Comparison of ENCODE assay signal across 8 cellular contexts in the genomic region with DNA sequence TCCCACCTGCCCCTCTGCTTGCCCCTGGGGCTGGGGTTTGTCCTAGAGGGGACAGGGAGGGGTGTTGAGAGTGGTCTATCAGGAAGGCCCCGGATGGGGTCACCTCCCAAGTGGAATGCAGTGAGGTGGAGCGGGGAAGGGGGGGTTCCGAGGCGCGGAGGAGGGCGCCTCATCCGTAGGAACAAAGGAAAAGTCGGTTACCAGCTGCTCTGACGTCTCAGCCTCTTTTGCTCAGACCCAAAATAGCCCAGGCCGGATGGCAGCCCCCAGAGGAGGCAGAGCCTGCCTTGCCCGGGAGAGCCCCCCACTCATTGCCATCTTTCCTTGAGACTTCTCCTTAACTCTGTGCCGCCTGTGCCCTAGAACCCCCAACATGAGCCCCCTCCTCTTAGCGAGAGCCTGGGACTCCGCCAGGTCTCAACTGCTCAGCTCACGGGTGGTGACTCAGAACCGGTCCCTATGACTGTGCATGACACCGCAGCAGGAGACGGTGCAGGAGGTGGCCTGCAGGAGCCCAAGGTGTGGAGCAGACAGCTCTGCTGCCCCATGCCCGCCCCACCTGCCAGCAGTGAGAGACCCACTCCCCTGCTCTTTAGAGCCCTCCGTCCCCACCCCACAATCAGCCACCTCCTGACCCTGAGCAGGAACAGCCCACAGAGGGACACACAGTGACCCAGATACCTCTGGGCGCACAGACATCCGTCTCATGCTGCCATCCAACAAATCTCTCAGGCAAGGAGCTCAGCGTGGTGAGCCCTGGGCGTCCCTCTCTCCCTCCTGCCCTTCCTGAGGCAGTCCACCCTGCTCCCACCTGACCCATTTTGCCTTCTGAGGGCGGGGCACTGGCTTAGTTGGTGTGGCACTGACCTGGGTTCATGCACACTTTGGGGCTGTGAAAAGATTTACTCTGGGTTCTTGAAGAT. TPM values are rescaled to one million over a fixed set of nuclear protein-coding genes. Genes with fewer than 3 reads are reported as not detected.
DNase-seq lines count a peak whose midpoint lies in the region; ATAC-seq, FAIRE-seq and TF ChIP-seq lines count a peak whose summit lies in the region.

No MANE protein-coding gene starts in this region.

- no peak for TF ChIP-seq EP300 in H1 (IDR thresholded peaks at IDR 0.05; ENCODE audit: borderline replicate concordance in 1 of 2, low read depth in 2 of 2, low read length in 2 of 2)

- no peaks in the 10 kb centered on the region; a peak in 1 of 8 replicates for H3K36me3 ChIP-seq in H1 (ENCODE audit: control insufficient read depth in 2 of 4, insufficient read depth in 4 of 4, low read length in 3 of 4)

- no peak overlapping the region for H4K91ac ChIP-seq in H1 (replicated peaks; ENCODE audit: insufficient read length, low read length)

- CTCF ChIA-PET in RWPE1 (lab: Yijun Ruan, JAX) (interaction anchor here (0.7 to 1.2 kb wide), 7 partner anchors 9 to 100 kb away, joined by 3 to 5 read pairs (median 3); no protein-coding TSS in a partner anchor), H1 (lab: Charles Lee; ENCODE audit: partially characterized antibody) (interaction anchor here (0.7 to 9.7 kb wide), 12 partner anchors 8 to 188 kb away, joined by 3 to 130 read pairs (median 4); a partner anchor contains a TSS)

- H2BK15ac ChIP-seq in H1 (ENCODE audit: low read length), result no peak overlapping the region

- no peak overlapping the region for H2BK12ac ChIP-seq in H1 (ENCODE audit: low read depth, low read length)

- no peak overlapping the region for H3K4ac ChIP-seq in H1 (replicated peaks; ENCODE audit: insufficient read length, low read depth, low read length)

- H3K27ac ChIP-seq in RWPE1 (peak overlapping the region; percentile 90), H1 (ENCODE audit: low read depth, low read length) (no peak overlapping the region)

- no peak overlapping the region for H3K4me2 ChIP-seq in H1 (ENCODE audit: insufficient read depth in 1 of 2, low read depth in 2 of 2, low read length in 2 of 2)

- WGBS in H1 (ENCODE audit: extremely low coverage in 1 of 2, insufficient coverage in 1 of 2, insufficient read length in 1 of 2, insufficient replicate concordance in 2 of 2, low coverage in 1 of 2, low lambda C conversion rate in 2 of 2, missing lambda C conversion rate in 1 of 2), 2 experiments, result 82% methylated on average over 18 of the region's 25 CpGs; no CpG with 5 or more reads in 1 of the 2 experiments

- H3K27me3 ChIP-seq in H1 (replicated peaks in 1 of 4; ENCODE audit: control insufficient read depth in 3 of 4, extremely low read depth in 1 of 4, insufficient read depth in 3 of 4, low read length in 3 of 4), result no peaks in the 10 kb centered on the region; a peak in 1 of 7 replicates

- H4K8ac ChIP-seq in H1 (ENCODE audit: extremely low read depth, insufficient read depth, low read length), result peak overlapping the region; percentile 68; the same call in 1 of the 2 replicates

- no peak overlapping the region; a peak in 2 of 7 replicates for H3K9ac ChIP-seq in H1 (replicated peaks in 1 of 4; ENCODE audit: extremely low read depth in 1 of 4, low read depth in 3 of 4, low read length in 3 of 4)

- no peak overlapping the region for H3K18ac ChIP-seq in H1 (ENCODE audit: extremely low read depth, low read length)

- TF ChIP-seq CTCF in RWPE1 (conservative IDR thresholded peaks at IDR 0.05; ENCODE audit: low read depth) (no peak), H1 (IDR thresholded peaks at IDR 0.05; ENCODE audit: control extremely low read depth in 1 of 3, insufficient read depth in 1 of 3, low read depth in 1 of 3, low read length in 3 of 3) (no peak)

- no peak overlapping the region for H3K23ac ChIP-seq in H1 (ENCODE audit: insufficient read length)

- peak; percentile 71 for ATAC-seq in stimulated activated naive CD8-positive, alpha-beta T cell treated with anti-CD3 and anti-CD28 coated beads, Interleukin-15, Interleukin-2, amounts not matched to agents 100 U/mL and 50 U/mL, for 24 hours
- ATAC-seq in GM18517 (IDR thresholded peaks at IDR 0.05; ENCODE audit: unreplicated experiment), result no peak

- peaks cover 3 to 10% of the 10 kb centered on the region in 2 experiments for H4K20me1 ChIP-seq in H1 (replicated peaks in 1 of 2; ENCODE audit: control insufficient read depth in 1 of 2, insufficient read depth in 2 of 2, low read length in 2 of 2)

- H2AK5ac ChIP-seq in H1 (ENCODE audit: low read depth, low read length), result no peak overlapping the region

- no peak overlapping the region for H3K56ac ChIP-seq in H1 (replicated peaks; ENCODE audit: insufficient read length, low read depth, low read length)

- H2BK5ac ChIP-seq in H1 (ENCODE audit: low read depth, low read length), result no peak overlapping the region

- no peak overlapping the region for H2BK120ac ChIP-seq in H1 (replicated peaks; ENCODE audit: low read depth, low read length)

- POLR2A ChIA-PET in RWPE1 (lab: Yijun Ruan, JAX; ENCODE audit: low non-redundant PET) (interaction anchor here (0.6 to 0.7 kb wide), 3 partner anchors 9 to 144 kb away, joined by 3 to 6 read pairs (median 4); no protein-coding TSS in a partner anchor), H1 (lab: Charles Lee; ENCODE audit: partially characterized antibody) (interaction anchor here (0.6 to 2.2 kb wide), 14 partner anchors 10 to 107 kb away, joined by 3 to 7 read pairs (median 4); a partner anchor contains a TSS)

- peak; percentile 39 for DNase-seq in activated T-cell treated with anti-CD3 and anti-CD28 coated beads for 24 hours (ENCODE audit: low read depth)
- DNase-seq in activated T-cell treated with anti-CD3 and anti-CD28 coated beads for 4 hours, result no peak
- peak; percentile 65 for DNase-seq in RWPE1 (ENCODE audit: low spot score)
- peak in 1 of 2 experiments; percentile 47 for DNase-seq in H1 (ENCODE audit: low read depth in 1 of 2, low spot score in 2 of 2)
- peak; percentile 39 for DNase-seq in stimulated activated naive CD8-positive, alpha-beta T cell treated with anti-CD3 and anti-CD28 coated beads, Interleukin-15, Interleukin-2, amounts not matched to agents 100 U/mL and 50 U/mL, for 24 hours
- no peak for DNase-seq in SKM-1 treated with dmso at 0.1 percent for 144 hours (lab: John Stamatoyannopoulos, UW; ENCODE audit: unreplicated experiment)
- DNase-seq in DMS114 treated with DMSO at 0.1 percent for 48 hours (lab: John Stamatoyannopoulos, UW; ENCODE audit: unreplicated experiment), result no peak

- no peak overlapping the region for H2BK20ac ChIP-seq in H1 (ENCODE audit: low read length)

- no peak overlapping the region for H3K14ac ChIP-seq in H1 (ENCODE audit: insufficient read length)

- no peak overlapping the region for H3K4me3 ChIP-seq in H1 (ENCODE audit: extremely low read depth in 1 of 4, insufficient read depth in 2 of 4, low read depth in 3 of 4, low read length in 4 of 4)

- no peaks in the 10 kb centered on the region for H3K79me2 ChIP-seq in H1 (ENCODE audit: control insufficient read depth in 1 of 2, insufficient read depth in 2 of 2, low read length in 2 of 2)

- peaks cover 2% of the 10 kb centered on the region; the same call in 1 of the 2 replicates for H3K23me2 ChIP-seq in H1 (ENCODE audit: low read depth, low read length)

- TF ChIP-seq RAD21 in H1 (IDR thresholded peaks at IDR 0.05 in 1 of 2, conservative IDR thresholded peaks at IDR 0.05 in 1 of 2; ENCODE audit: low read depth in 2 of 2, low read length in 2 of 2), result no peak

- no peak overlapping the region for H4K5ac ChIP-seq in H1 (ENCODE audit: insufficient read length, low read depth, low read length)

- TF ChIP-seq POLR2A in H1 (IDR thresholded peaks at IDR 0.05; ENCODE audit: control extremely low read depth in 1 of 2, low read depth in 2 of 2, low read length in 2 of 2), result no peak

- H2AFZ ChIP-seq in H1 (ENCODE audit: low read length), result no peak overlapping the region

- no peaks in the 10 kb centered on the region for H3K9me3 ChIP-seq in H1 (ENCODE audit: insufficient read depth in 2 of 2, low read depth in 1 of 2, low read length in 1 of 2)

- FAIRE-seq in H1 (lab: Jason Lieb, UNC), result no peak

- no peaks in the 10 kb centered on the region for H3K79me1 ChIP-seq in H1 (ENCODE audit: low read depth, low read length)

- H3K4me1 ChIP-seq in H1 (replicated peaks in 1 of 4; ENCODE audit: control insufficient read depth in 3 of 4, insufficient read depth in 4 of 4, low read length in 3 of 4), result peaks cover 0 to 19% (median 15%) of the 10 kb centered on the region in 4 experiments; a peak in 6 of 7 replicates

RNA-seq across cellular contexts. Expression of a gene that starts 13.1 kb away (rescaled TPM):
- 9.9 and 13.5 TPM in 2 replicates for total RNA-seq in H1 (2021; fragmentation: NEBNext Ultra II Directional; extraction: Animal tissue kit (Norgen Biotek cat#: 25700))
- polyA plus RNA-seq in H1 (2011; rRNA removed), result 17.5 and 25.9 TPM in 2 replicates
- polyA plus RNA-seq in H1 (2011; cell fraction: cytosol; rRNA removed), result 17.2 TPM
- polyA plus RNA-seq in H1 (2011; cell fraction: nucleus; rRNA removed), result 116 TPM
- 14.9 to 20.1 TPM (median 18.4 TPM) in 4 replicates for polyA plus RNA-seq in H1 (2012, experiment 1 of 2)
- polyA plus RNA-seq in H1 (2012, experiment 2 of 2), result 9.2 TPM
- 11.4 TPM for polyA plus RNA-seq in H1 (2013, experiment 1 of 2)
- polyA plus RNA-seq in H1 (2013, experiment 2 of 2), result 12.0 TPM
- polyA minus RNA-seq in H1 (2011; rRNA and poly(A)+ RNA removed), result 8.2 and 9.8 TPM in 2 replicates
- 10.2 TPM for polyA minus RNA-seq in H1 (2011; cell fraction: cytosol; rRNA and poly(A)+ RNA removed)
- polyA minus RNA-seq in H1 (2011; cell fraction: nucleus; rRNA and poly(A)+ RNA removed), result 14.3 TPM

RNA-seq across cellular contexts. Expression of a gene that starts 23.0 kb away (rescaled TPM):
- total RNA-seq in H1 (2021; fragmentation: NEBNext Ultra II Directional; extraction: Animal tissue kit (Norgen Biotek cat#: 25700)), result 72.2 and 78.4 TPM in 2 replicates
- polyA plus RNA-seq in H1 (2011; rRNA removed), result 72.3 and 76.5 TPM in 2 replicates
- 102 TPM for polyA plus RNA-seq in H1 (2011; cell fraction: cytosol; rRNA removed)
- 59.5 TPM for polyA plus RNA-seq in H1 (2011; cell fraction: nucleus; rRNA removed)
- polyA plus RNA-seq in H1 (2012, experiment 1 of 2), result 82.5 to 105 TPM (median 96.1 TPM) in 4 replicates
- polyA plus RNA-seq in H1 (2012, experiment 2 of 2), result 78.5 TPM
- polyA plus RNA-seq in H1 (2013, experiment 1 of 2), result 147 TPM
- 170 TPM for polyA plus RNA-seq in H1 (2013, experiment 2 of 2)
- polyA minus RNA-seq in H1 (2011; rRNA and poly(A)+ RNA removed), result 31.4 and 38.7 TPM in 2 replicates
- 22.4 TPM for polyA minus RNA-seq in H1 (2011; cell fraction: cytosol; rRNA and poly(A)+ RNA removed)
- 19.5 TPM for polyA minus RNA-seq in H1 (2011; cell fraction: nucleus; rRNA and poly(A)+ RNA removed)

RNA-seq across cellular contexts. Expression of a gene that starts 23.1 kb away (rescaled TPM):
- 6.0 and 6.1 TPM in 2 replicates for total RNA-seq in H1 (2021; fragmentation: NEBNext Ultra II Directional; extraction: Animal tissue kit (Norgen Biotek cat#: 25700))
- 6.3 and 10.0 TPM in 2 replicates for polyA plus RNA-seq in H1 (2011; rRNA removed)
- polyA plus RNA-seq in H1 (2011; cell fraction: cytosol; rRNA removed), result 5.9 TPM
- 6.7 TPM for polyA plus RNA-seq in H1 (2011; cell fraction: nucleus; rRNA removed)
- polyA plus RNA-seq in H1 (2012, experiment 1 of 2), result 3.7 to 5.1 TPM (median 4.4 TPM) in 4 replicates
- polyA plus RNA-seq in H1 (2012, experiment 2 of 2), result 5.4 TPM
- 5.8 TPM for polyA plus RNA-seq in H1 (2013, experiment 1 of 2)
- 5.2 TPM for polyA plus RNA-seq in H1 (2013, experiment 2 of 2)
- polyA minus RNA-seq in H1 (2011; rRNA and poly(A)+ RNA removed), result 3.4 and 4.4 TPM in 2 replicates
- polyA minus RNA-seq in H1 (2011; cell fraction: cytosol; rRNA and poly(A)+ RNA removed), result 3.7 TPM
- polyA minus RNA-seq in H1 (2011; cell fraction: nucleus; rRNA and poly(A)+ RNA removed), result 10.2 TPM

RNA-seq across cellular contexts. Expression of a gene that starts 32.2 kb away (rescaled TPM):
- 19.8 and 19.9 TPM in 2 replicates for total RNA-seq in H1 (2021; fragmentation: NEBNext Ultra II Directional; extraction: Animal tissue kit (Norgen Biotek cat#: 25700))
- 42.2 and 50.5 TPM in 2 replicates for polyA plus RNA-seq in H1 (2011; rRNA removed)
- 36.5 TPM for polyA plus RNA-seq in H1 (2011; cell fraction: cytosol; rRNA removed)
- 37.8 TPM for polyA plus RNA-seq in H1 (2011; cell fraction: nucleus; rRNA removed)
- polyA plus RNA-seq in H1 (2012, experiment 1 of 2), result 14.5 to 27.1 TPM (median 22.3 TPM) in 4 replicates
- 19.7 TPM for polyA plus RNA-seq in H1 (2012, experiment 2 of 2)
- 9.7 TPM for polyA plus RNA-seq in H1 (2013, experiment 1 of 2)
- polyA plus RNA-seq in H1 (2013, experiment 2 of 2), result 8.4 TPM
- polyA minus RNA-seq in H1 (2011; rRNA and poly(A)+ RNA removed), result 11.2 and 21.4 TPM in 2 replicates
- 14.8 TPM for polyA minus RNA-seq in H1 (2011; cell fraction: cytosol; rRNA and poly(A)+ RNA removed)
- polyA minus RNA-seq in H1 (2011; cell fraction: nucleus; rRNA and poly(A)+ RNA removed), result 45.5 TPM

RNA-seq across cellular contexts. Expression of a gene that starts 38.8 kb away (rescaled TPM):
- total RNA-seq in H1 (2021; fragmentation: NEBNext Ultra II Directional; extraction: Animal tissue kit (Norgen Biotek cat#: 25700)), result 3.4 and 3.8 TPM in 2 replicates
- 5.0 and 6.9 TPM in 2 replicates for polyA plus RNA-seq in H1 (2011; rRNA removed)
- polyA plus RNA-seq in H1 (2011; cell fraction: cytosol; rRNA removed), result 5.6 TPM
- 5.4 TPM for polyA plus RNA-seq in H1 (2011; cell fraction: nucleus; rRNA removed)
- 1.8 to 3.9 TPM (median 3.5 TPM) in 4 replicates for polyA plus RNA-seq in H1 (2012, experiment 1 of 2)
- 3.4 TPM for polyA plus RNA-seq in H1 (2012, experiment 2 of 2)
- polyA plus RNA-seq in H1 (2013, experiment 1 of 2), result 2.4 TPM
- 2.7 TPM for polyA plus RNA-seq in H1 (2013, experiment 2 of 2)
- polyA minus RNA-seq in H1 (2011; rRNA and poly(A)+ RNA removed), result 0.73 and 1.0 TPM in 2 replicates
- 2.7 TPM for polyA minus RNA-seq in H1 (2011; cell fraction: cytosol; rRNA and poly(A)+ RNA removed)
- 3.2 TPM for polyA minus RNA-seq in H1 (2011; cell fraction: nucleus; rRNA and poly(A)+ RNA removed)

Comparison
In these comparisons a context has a peak if more than half of its experiments do, and no peak if none do; other contexts are left out.
1. DNase-seq: peak in activated T-cell treated with anti-CD3 and anti-CD28 coated beads for 24 hours (single experiment), RWPE1 (single experiment) and stimulated activated naive CD8-positive, alpha-beta T cell treated with anti-CD3 and anti-CD28 coated beads, Interleukin-15, Interleukin-2, amounts not matched to agents 100 U/mL and 50 U/mL, for 24 hours (single experiment); none in activated T-cell treated with anti-CD3 and anti-CD28 coated beads for 4 hours (single experiment), SKM-1 treated with dmso at 0.1 percent for 144 hours (single experiment) and DMS114 treated with DMSO at 0.1 percent for 48 hours (single experiment).